Comparison of ENCODE assay signal across 12 cellular contexts in genomic region chr13:98496239-98496668, GRCh38.
A peak's percentile ranks its signal among the peaks of the same experiment; 100 is the strongest.
DNase-seq lines count a peak whose midpoint lies in the region; ATAC-seq, FAIRE-seq and TF ChIP-seq lines count a peak whose summit lies in the region.
"Had no signal": no experiment of that assay in that cellular context is flagged by ENCODE, and none has a peak within 500 bp of the region (broad histone marks: within the 10 kb centered on the region; RNA-seq: fewer than 3 reads in every experiment).

No MANE protein-coding gene starts in this region.

- no peaks in the 10 kb centered on the region for H3K9me3 ChIP-seq in CD8-positive, alpha-beta memory T cell (ENCODE audit: low read length)
- H3K9me3 ChIP-seq in body of pancreas (no peaks in the 10 kb centered on the region), HepG2 (ENCODE audit: low read length) (no peaks in the 10 kb centered on the region), skeletal muscle tissue (ENCODE audit: control insufficient read depth in 3 of 3, low read length in 3 of 3) (no peaks in the 10 kb centered on the region)

- no peak for FAIRE-seq in HepG2 (lab: Jason Lieb, UNC)

- TF ChIP-seq POLR2A in body of pancreas (IDR thresholded peaks at IDR 0.05) (no peak), HepG2 (IDR thresholded peaks at IDR 0.05; ENCODE audit: insufficient read depth in 1 of 2, low read depth in 2 of 2, low read length in 2 of 2) (no peak)

- H3K27ac Mint-ChIP-seq in CD8-positive, alpha-beta memory T cell, result peak overlapping the region in 5 of 8 donors; percentile 8 to 87 (median 71)

- CTCF ChIA-PET in CD8-positive, alpha-beta memory T cell (lab: Charles Lee), result no interaction called here
- CTCF ChIA-PET in HepG2 (lab: Yijun Ruan, JAX; ENCODE audit: low intra/inter-chr PET ratio, low total read pairs), result no interaction called here

- H3K4me3 Mint-ChIP-seq in CD8-positive, alpha-beta memory T cell, result no peak overlapping the region

- H3K27me3 Mint-ChIP-seq in CD8-positive, alpha-beta memory T cell, result no peaks in the 10 kb centered on the region

- H3K4me1 ChIP-seq in CD8-positive, alpha-beta memory T cell (ENCODE audit: insufficient read depth, low read length), result no peaks in the 10 kb centered on the region
- H3K4me1 ChIP-seq in body of pancreas (peaks cover 16% of the 10 kb centered on the region), HepG2 (ENCODE audit: insufficient read depth, low read length) (peaks cover 88% of the 10 kb centered on the region), skeletal muscle tissue (ENCODE audit: control insufficient read depth in 3 of 3, insufficient read depth in 3 of 3, low read length in 3 of 3) (peaks cover 17 to 32% (median 28%) of the 10 kb centered on the region in 3 donors)

- no peak for TF ChIP-seq CTCF in body of pancreas (IDR thresholded peaks at IDR 0.05)
- TF ChIP-seq CTCF in HepG2 (CRISPR knock-in tag; IDR thresholded peaks at IDR 0.05), result no peak

- POLR2A ChIA-PET in CD8-positive, alpha-beta memory T cell (lab: Charles Lee), result no interaction called here
- POLR2A ChIA-PET in HepG2 (lab: Yijun Ruan, JAX), result interaction anchor here (0.8 to 2.6 kb wide), 4 partner anchors 8 to 13 kb away, joined by 3 to 8 read pairs (median 4); no protein-coding TSS in a partner anchor

- H3K9ac ChIP-seq in HepG2 (ENCODE audit: insufficient read depth, low read depth, low read length), result no peak overlapping the region
- no peak overlapping the region for H3K9ac ChIP-seq in skeletal muscle tissue (ENCODE audit: low read depth in 1 of 3, low read length in 3 of 3)

- BruUV-seq in HepG2 (replicated peaks; lab: Mats Ljungman, UMichigan), result no TSS peak

- no peak overlapping the region for H3K4me3 ChIP-seq in CD8-positive, alpha-beta memory T cell (ENCODE audit: low read length)
- H3K4me3 ChIP-seq in body of pancreas (no peak overlapping the region), HepG2 (replicated peaks in 1 of 3; ENCODE audit: insufficient read depth in 1 of 3, low read depth in 2 of 3, low read length in 3 of 3) (peak overlapping the region in 1 of 3 experiments; percentile 31; a peak in 2 of 6 replicates), skeletal muscle tissue (ENCODE audit: low read length in 3 of 3) (peak overlapping the region in 2 of 3 donors; percentile 2 to 18)

- no peaks in the 10 kb centered on the region; the same call in 1 of the 2 replicates for H4K20me1 ChIP-seq in HepG2 (ENCODE audit: insufficient read depth, low read length)

- H3K27me3 ChIP-seq in CD8-positive, alpha-beta memory T cell (ENCODE audit: insufficient read depth, low read length, poor library complexity, severe bottlenecking), result no peaks in the 10 kb centered on the region
- H3K27me3 ChIP-seq in body of pancreas (no peaks in the 10 kb centered on the region), HepG2 (ENCODE audit: control insufficient read depth in 1 of 2, insufficient read depth in 2 of 2, low read length in 2 of 2) (no peaks in the 10 kb centered on the region), skeletal muscle tissue (ENCODE audit: control insufficient read depth in 3 of 3, insufficient read depth in 3 of 3, low read length in 3 of 3) (no peaks in the 10 kb centered on the region)

- whole genome bisulfite sequencing in body of pancreas, 2 donors, result 83 to 86% methylated on average over 5 to 7 of the region's 7 CpGs
- WGBS in HepG2 (ENCODE audit: low lambda C conversion rate), result 74% methylated on average over 6 of the region's 7 CpGs

- TF ChIP-seq EP300 in HepG2 (IDR thresholded peaks at IDR 0.05; ENCODE audit: low read depth in 2 of 2, low read length in 2 of 2) (no peak), HepG2 (CRISPR knock-in tag; IDR thresholded peaks at IDR 0.05; ENCODE audit: borderline replicate concordance) (no peak)

- in situ Hi-C loops in HepG2 (cut with HindIII; ENCODE audit: extremely low pct_ligation_motif_present, low pct_unique_long_range_greater_than_20kb) (no loop called here), G401 (cut with HindIII; ENCODE audit: low sequenced_read_pairs) (no loop called here)

- peak; percentile 43 for ATAC-seq in body of pancreas
- peak; percentile 39 for ATAC-seq in HepG2
- no peak for ATAC-seq in GM19035 (IDR thresholded peaks at IDR 0.05; ENCODE audit: unreplicated experiment)
- no peak for ATAC-seq in HG02973 (IDR thresholded peaks at IDR 0.05; ENCODE audit: unreplicated experiment)

- intact Hi-C loops in body of pancreas (cut with DNase I) (loop anchor here (10.0 kb wide), 1 partner anchor 69 kb away; no protein-coding TSS in a partner anchor), HepG2 (cut with micrococcal nuclease; ENCODE audit: unreplicated experiment) (no loop called here)

- H3K79me2 ChIP-seq in HepG2 (ENCODE audit: insufficient read depth, low read length), result peaks cover 85% of the 10 kb centered on the region

- peaks cover 50 to 91% (median 79%) of the 10 kb centered on the region in 3 donors for H3K4me1 Mint-ChIP-seq in CD8-positive, alpha-beta memory T cell

- H2AFZ ChIP-seq in HepG2 (ENCODE audit: low read length), result no peak overlapping the region

- H3K36me3 Mint-ChIP-seq in CD8-positive, alpha-beta memory T cell, result peaks cover 0 to 61% (median 4%) of the 10 kb centered on the region in 3 donors

- no peaks in the 10 kb centered on the region for H3K9me3 Mint-ChIP-seq in CD8-positive, alpha-beta memory T cell

- no peak for TF ChIP-seq RAD21 in HepG2 (CRISPR knock-in tag; IDR thresholded peaks at IDR 0.05)

- H3K36me3 ChIP-seq in CD8-positive, alpha-beta memory T cell (ENCODE audit: insufficient read depth, low read length), result peaks cover 5% of the 10 kb centered on the region
- H3K36me3 ChIP-seq in body of pancreas (replicated peaks in 1 of 2; ENCODE audit: insufficient read depth in 1 of 2, low read depth in 2 of 2) (no peaks in the 10 kb centered on the region), HepG2 (replicated peaks in 1 of 2; ENCODE audit: control insufficient read depth in 1 of 2, insufficient read depth in 2 of 2, low read length in 2 of 2) (peaks cover 4 to 17% of the 10 kb centered on the region in 2 experiments), skeletal muscle tissue (ENCODE audit: control insufficient read depth in 3 of 3, insufficient read depth in 3 of 3, low read length in 3 of 3) (peaks cover 0 to 5% (median 3%) of the 10 kb centered on the region in 3 donors)

- DNase-seq in CD8-positive, alpha-beta memory T cell, result no peak
- DNase-seq in body of pancreas (no peak), HepG2 (ENCODE audit: low spot score) (peak; percentile 27), G401 (ENCODE audit: low spot score) (no peak)
- no peak for DNase-seq in activated CD4-positive, alpha-beta T cell treated with anti-CD3 and anti-CD28 coated beads, Interleukin-2, amount 50 U/mL, for 1 hour
- DNase-seq: activated CD4-positive, alpha-beta T cell treated with anti-CD3 and anti-CD28 coated beads for 4 hours; anterior cingulate cortex; DND-41; NCI-H1930 had no signal

- H3K4me2 ChIP-seq in HepG2 (ENCODE audit: low read depth, low read length), result peak overlapping the region; percentile 69

- no peak overlapping the region for H3K27ac ChIP-seq in CD8-positive, alpha-beta memory T cell (ENCODE audit: low read depth, low read length)
- H3K27ac ChIP-seq in body of pancreas, result peak overlapping the region in 1 of 4 donors; percentile 39
- peak overlapping the region; percentile 81 for H3K27ac ChIP-seq in HepG2 (ENCODE audit: extremely low read length, insufficient read depth, low read length)
- peak overlapping the region; percentile 64 for H3K27ac ChIP-seq in skeletal muscle tissue (ENCODE audit: low read depth, low read length)

TF ChIP-seq in HepG2, 621 proteins besides CTCF, POLR2A, EP300 and RAD21:
- no peak for TF ChIP-seq POGK (CRISPR knock-in tag; conservative IDR thresholded peaks at IDR 0.05)
- TF ChIP-seq NFKBIZ (CRISPR knock-in tag; IDR thresholded peaks at IDR 0.05), result no peak
- TF ChIP-seq TBX2 (CRISPR knock-in tag; IDR thresholded peaks at IDR 0.05; ENCODE audit: borderline replicate concordance), result 0 out of 2 replicates have a peak, but pooled peaks have one; percentile 4
- TF ChIP-seq ZNF263 (CRISPR knock-in tag; IDR thresholded peaks at IDR 0.05), result 0 out of 2 replicates have a peak, but pooled peaks have one; percentile 6
- no peak for TF ChIP-seq NKX3-1 (CRISPR knock-in tag; IDR thresholded peaks at IDR 0.05)
- TF ChIP-seq ARNTL (CRISPR knock-in tag; IDR thresholded peaks at IDR 0.05), result 0 out of 2 replicates have a peak, but pooled peaks have one; percentile 6

Comparison
In these comparisons a context has a peak if more than half of its experiments do, and no peak if none do; other contexts are left out.
1. H3K4me3 ChIP-seq: peak in skeletal muscle tissue (2 of 3); none in CD8-positive, alpha-beta memory T cell (single experiment) and body of pancreas (0 of 2).
2. ATAC-seq: peak in body of pancreas (single experiment) and HepG2 (single experiment); none in GM19035 (single experiment) and HG02973 (single experiment).